In the genomic region with DNA sequence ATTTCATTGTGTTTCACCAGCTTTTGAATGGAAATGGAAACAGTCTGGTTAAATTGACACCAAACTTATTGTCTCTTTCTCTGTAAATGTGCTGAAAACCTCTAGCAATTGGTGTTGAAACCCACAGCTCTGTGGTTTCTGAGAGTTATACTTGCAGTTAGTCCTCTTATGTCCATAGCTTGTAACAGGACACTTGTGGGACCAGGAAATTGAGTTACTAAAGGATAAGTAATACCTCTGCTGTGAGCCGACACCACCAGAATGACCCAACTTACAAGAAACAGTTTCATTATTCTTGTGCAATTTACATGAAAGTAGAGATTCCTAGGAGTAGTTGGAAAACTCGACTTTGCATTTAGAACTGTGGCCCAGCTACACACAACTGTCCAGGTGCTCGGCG, we compare ENCODE assay signal across 27 cellular contexts.
"Had no signal": no experiment of that assay in that cellular context is flagged by ENCODE, and none has a peak within 500 bp of the region (broad histone marks: within the 10 kb centered on the region; RNA-seq: fewer than 3 reads in every experiment).

No MANE protein-coding gene starts in this region.

- H3K9me3 Mint-ChIP-seq: activated naive CD8-positive, alpha-beta T cell treated with anti-CD3 and anti-CD28 coated beads for 36 hours; natural killer cell treated with Interleukin-12 subunit alpha and Interleukin-12 subunit beta and Interleukin-15 and Interleukin-18, amount 100 ng/mL, for 72 hours; T-helper 2 cell treated with Interferon-gamma antibody and Interleukin-4, amounts not matched to agents 5 μg/mL and 100 μg/mL, for 36 hours had no signal

- H3K27ac Mint-ChIP-seq: activated CD4-positive, alpha-beta T cell treated with anti-CD3 and anti-CD28 coated beads for 36 hours; activated CD8-positive, alpha-beta memory T cell treated with anti-CD3 and anti-CD28 coated beads, Interleukin-2, amount 10 ng/mL, durations not matched to agents 7 days and 5 days; activated CD8-positive, alpha-beta T cell treated with anti-CD3 and anti-CD28 coated beads, Interleukin-2, amount 10 ng/mL, durations not matched to agents 7 days and 5 days; activated naive CD8-positive, alpha-beta T cell treated with anti-CD3 and anti-CD28 coated beads for 36 hours; natural killer cell treated with Interleukin-12 subunit alpha and Interleukin-12 subunit beta and Interleukin-15 and Interleukin-18, amount 100 ng/mL, for 72 hours; T-helper 2 cell treated with Interferon-gamma antibody and Interleukin-4, amounts not matched to agents 5 μg/mL and 100 μg/mL, for 36 hours had no signal

- H3K9me3 ChIP-seq: ascending aorta, gastrocnemius medialis, left lung, mucosa of descending colon, right atrium auricular region, spleen, tibial nerve had no signal

- H3K4me3 ChIP-seq: ascending aorta, coronary artery, dorsolateral prefrontal cortex, gastrocnemius medialis, left lung, lung, mucosa of descending colon, right atrium auricular region, spleen, tibial nerve had no signal

- H3K27me3 ChIP-seq: ascending aorta, dorsolateral prefrontal cortex, gastrocnemius medialis, left lung, right atrium auricular region, spleen, tibial nerve had no signal

- ATAC-seq: activated CD4-positive, alpha-beta T cell treated with anti-CD3 and anti-CD28 coated beads for 36 hours; activated CD8-positive, alpha-beta memory T cell treated with anti-CD3 and anti-CD28 coated beads, Interleukin-2, amount 10 ng/mL, durations not matched to agents 7 days and 5 days; activated CD8-positive, alpha-beta T cell treated with anti-CD3 and anti-CD28 coated beads, Interleukin-2, amount 10 ng/mL, durations not matched to agents 7 days and 5 days; gastrocnemius medialis; left lung; mucosa of descending colon; natural killer cell treated with Interleukin-12 subunit alpha and Interleukin-12 subunit beta and Interleukin-15 and Interleukin-18, amount 100 ng/mL, for 72 hours had no signal

- H3K27ac ChIP-seq: ascending aorta, coronary artery, gastrocnemius medialis, left lung, right atrium auricular region, spleen, tibial nerve had no signal

- H3K27me3 Mint-ChIP-seq: activated CD8-positive, alpha-beta memory T cell treated with anti-CD3 and anti-CD28 coated beads, Interleukin-2, amount 10 ng/mL, durations not matched to agents 7 days and 5 days; activated naive CD8-positive, alpha-beta T cell treated with anti-CD3 and anti-CD28 coated beads for 36 hours; central memory CD8-positive, alpha-beta T cell; natural killer cell treated with Interleukin-12 subunit alpha and Interleukin-12 subunit beta and Interleukin-15 and Interleukin-18, amount 100 ng/mL, for 72 hours had no signal

- H3K36me3 ChIP-seq: ascending aorta, gastrocnemius medialis, left lung, right atrium auricular region, spleen, tibial nerve had no signal

- H3K4me1 ChIP-seq: ascending aorta, left lung, right atrium auricular region, spleen, tibial nerve had no signal

- H3K4me1 Mint-ChIP-seq: activated CD4-positive, alpha-beta T cell treated with anti-CD3 and anti-CD28 coated beads for 36 hours; activated CD8-positive, alpha-beta memory T cell treated with anti-CD3 and anti-CD28 coated beads, Interleukin-2, amount 10 ng/mL, durations not matched to agents 7 days and 5 days; activated naive CD8-positive, alpha-beta T cell treated with anti-CD3 and anti-CD28 coated beads for 36 hours; central memory CD8-positive, alpha-beta T cell had no signal

- H3K4me3 Mint-ChIP-seq: activated CD4-positive, alpha-beta T cell treated with anti-CD3 and anti-CD28 coated beads for 36 hours; activated CD8-positive, alpha-beta memory T cell treated with anti-CD3 and anti-CD28 coated beads, Interleukin-2, amount 10 ng/mL, durations not matched to agents 7 days and 5 days; activated CD8-positive, alpha-beta T cell treated with anti-CD3 and anti-CD28 coated beads, Interleukin-2, amount 10 ng/mL, durations not matched to agents 7 days and 5 days; activated naive CD8-positive, alpha-beta T cell treated with anti-CD3 and anti-CD28 coated beads for 36 hours; central memory CD8-positive, alpha-beta T cell; natural killer cell treated with Interleukin-12 subunit alpha and Interleukin-12 subunit beta and Interleukin-15 and Interleukin-18, amount 100 ng/mL, for 72 hours; T-helper 2 cell treated with Interferon-gamma antibody and Interleukin-4, amounts not matched to agents 5 μg/mL and 100 μg/mL, for 36 hours had no signal

- FAIRE-seq: bronchial epithelial cell, islet of Langerhans had no signal

- DNase-seq: activated CD4-positive, alpha-beta T cell treated with anti-CD3 and anti-CD28 coated beads for 36 hours; activated CD4-positive, CD25-positive, alpha-beta regulatory T cell; activated CD8-positive, alpha-beta memory T cell treated with anti-CD3 and anti-CD28 coated beads, Interleukin-2, amount 10 ng/mL, durations not matched to agents 7 days and 5 days; activated CD8-positive, alpha-beta T cell treated with anti-CD3 and anti-CD28 coated beads, Interleukin-2, amount 10 ng/mL, durations not matched to agents 7 days and 5 days; activated naive CD4-positive, alpha-beta T cell treated with Interleukin-2 at 50 U/mL for 16 hours; activated naive CD8-positive, alpha-beta T cell treated with anti-CD3 and anti-CD28 coated beads for 36 hours; activated T-cell treated with anti-CD3 and anti-CD28 coated beads, Interleukin-2, amount 50 U/mL, for 48 hours; dorsolateral prefrontal cortex; effector memory CD4-positive, alpha-beta T cell; erythroblast; gastrocnemius medialis; glutamatergic neuron; left lung; mucosa of descending colon; spleen; stimulated activated naive CD4-positive, alpha-beta T cell; T-helper 1 cell had no signal

- H3K36me3 Mint-ChIP-seq: activated CD8-positive, alpha-beta memory T cell treated with anti-CD3 and anti-CD28 coated beads, Interleukin-2, amount 10 ng/mL, durations not matched to agents 7 days and 5 days; activated naive CD8-positive, alpha-beta T cell treated with anti-CD3 and anti-CD28 coated beads for 36 hours; natural killer cell treated with Interleukin-12 subunit alpha and Interleukin-12 subunit beta and Interleukin-15 and Interleukin-18, amount 100 ng/mL, for 72 hours had no signal
